ENCODE assay signal across 8 cellular contexts in genomic region chr21:9786092-9786491, GRCh38.
A peak's percentile ranks its signal among the peaks of the same experiment; 100 is the strongest.
DNase-seq lines count a peak whose midpoint lies in the region; ATAC-seq, FAIRE-seq and TF ChIP-seq lines count a peak whose summit lies in the region.
"Not testable (repeated sequence)": the region's sequence is repeated elsewhere in the genome, so short reads cannot be mapped to it uniquely, and the experiment has no call there.

No MANE protein-coding gene starts in this region.

- H3K4me3 Mint-ChIP-seq in activated CD4-positive, alpha-beta T cell treated with anti-CD3 and anti-CD28 coated beads, Interleukin-2, amount 10 ng/mL, durations not matched to agents 24 days and 14 days; osteocyte (ENCODE audit: unreplicated experiment); stimulated activated effector memory CD8-positive, alpha-beta T cell treated with anti-CD3 and anti-CD28 coated beads, Interleukin-12 subunit alpha, Interleukin-12 subunit beta, amount 100 ng/mL, for 72 hours: not testable (repeated sequence)

- not testable (repeated sequence) for H3K36me3 Mint-ChIP-seq in activated CD4-positive, alpha-beta T cell treated with anti-CD3 and anti-CD28 coated beads, Interleukin-2, amount 10 ng/mL, durations not matched to agents 24 days and 14 days (ENCODE audit: low read depth); osteocyte (ENCODE audit: unreplicated experiment); stimulated activated effector memory CD8-positive, alpha-beta T cell treated with anti-CD3 and anti-CD28 coated beads, Interleukin-12 subunit alpha, Interleukin-12 subunit beta, amount 100 ng/mL, for 72 hours

- H3K9me2 ChIP-seq in Karpas-422 (replicated peaks; ENCODE audit: insufficient read depth, low read length), result not testable (repeated sequence)

- H3K4me1 Mint-ChIP-seq in activated CD4-positive, alpha-beta T cell treated with anti-CD3 and anti-CD28 coated beads, Interleukin-2, amount 10 ng/mL, durations not matched to agents 24 days and 14 days; osteocyte (ENCODE audit: unreplicated experiment); stimulated activated effector memory CD8-positive, alpha-beta T cell treated with anti-CD3 and anti-CD28 coated beads, Interleukin-12 subunit alpha, Interleukin-12 subunit beta, amount 100 ng/mL, for 72 hours: not testable (repeated sequence)

- not testable (repeated sequence) for H3K27ac ChIP-seq in Karpas-422 (ENCODE audit: low read length); K562 (ENCODE audit: extremely low read depth, low read depth, low read length); esophagus muscularis mucosa (replicated peaks in 1 of 4); lung (ENCODE audit: low read depth in 1 of 2, low read length in 1 of 2)

- H4K20me1 ChIP-seq in Karpas-422 (ENCODE audit: insufficient read depth, low read depth, low read length); K562 (replicated peaks; ENCODE audit: control insufficient read depth, insufficient read depth, low read length): not testable (repeated sequence)

- 14% methylated on average over 7 of the region's 7 CpGs for WGBS in K562 (ENCODE audit: insufficient coverage, low coverage, missing lambda C conversion rate)
- 50% methylated on average over 7 of the region's 7 CpGs for WGBS in esophagus muscularis mucosa
- WGBS in lung, 2 donors, result 45 to 56% methylated on average over 7 of the region's 7 CpGs

- DNase-seq in Karpas-422, result peak; percentile 24
- DNase-seq in activated CD4-positive, alpha-beta T cell treated with anti-CD3 and anti-CD28 coated beads, Interleukin-2, amount 10 ng/mL, durations not matched to agents 24 days and 14 days, result peak; percentile 45
- not testable (repeated sequence) for DNase-seq in K562 (ENCODE audit: extremely low read depth in 1 of 4, low spot score in 3 of 4); stimulated activated effector memory CD8-positive, alpha-beta T cell treated with anti-CD3 and anti-CD28 coated beads, Interleukin-12 subunit alpha, Interleukin-12 subunit beta, amount 100 ng/mL, for 72 hours (ENCODE audit: low spot score in 2 of 2)
- peak; percentile 92 for DNase-seq in esophagus muscularis mucosa (ENCODE audit: extremely low spot score)
- peak; percentile 28 for DNase-seq in lung (ENCODE audit: low spot score)
- DNase-seq in mesenteric fat pad (ENCODE audit: low spot score), result peak; percentile 88
- peak; percentile 85 for DNase-seq in osteocyte (ENCODE audit: extremely low spot score, unreplicated experiment)

- H3K79me2 ChIP-seq in Karpas-422 (ENCODE audit: low read length); K562 (ENCODE audit: control insufficient read depth, insufficient read depth, low read length): not testable (repeated sequence)

- H3K27me3 ChIP-seq in Karpas-422 (ENCODE audit: low read length); K562 (ENCODE audit: control insufficient read depth in 2 of 2, insufficient read depth in 2 of 2, low read length in 2 of 2); lung (ENCODE audit: control insufficient read depth, insufficient read depth): not testable (repeated sequence)
- H3K27me3 ChIP-seq in esophagus muscularis mucosa, result peaks cover 0 to 56% (median 0%) of the 10 kb centered on the region in 4 donors

- FAIRE-seq in K562 (lab: Jason Lieb, UNC), result not testable (repeated sequence)

- H3K9me3 Mint-ChIP-seq in activated CD4-positive, alpha-beta T cell treated with anti-CD3 and anti-CD28 coated beads, Interleukin-2, amount 10 ng/mL, durations not matched to agents 24 days and 14 days, result peaks cover 54% of the 10 kb centered on the region
- peaks cover 73% of the 10 kb centered on the region for H3K9me3 Mint-ChIP-seq in osteocyte (ENCODE audit: unreplicated experiment)
- H3K9me3 Mint-ChIP-seq in stimulated activated effector memory CD8-positive, alpha-beta T cell treated with anti-CD3 and anti-CD28 coated beads, Interleukin-12 subunit alpha, Interleukin-12 subunit beta, amount 100 ng/mL, for 72 hours, result peaks cover 33% of the 10 kb centered on the region

- BruUV-seq in K562 (replicated peaks; lab: Mats Ljungman, UMichigan), result not testable (repeated sequence)

- TF ChIP-seq RAD21 in K562 (CRISPR knock-in tag; conservative IDR thresholded peaks at IDR 0.05 in 1 of 2, IDR thresholded peaks at IDR 0.05 in 1 of 2), result not testable (repeated sequence)

- ATAC-seq in K562, result peak; percentile 9; the same call in 1 of the 3 replicates
- not testable (repeated sequence) for ATAC-seq in lung (ENCODE audit: insufficient read depth, low FRiP score)
- peak; percentile 5 for ATAC-seq in stimulated activated effector memory CD8-positive, alpha-beta T cell treated with anti-CD3 and anti-CD28 coated beads, Interleukin-12 subunit alpha, Interleukin-12 subunit beta, amount 100 ng/mL, for 72 hours

- H3K27ac Mint-ChIP-seq in activated CD4-positive, alpha-beta T cell treated with anti-CD3 and anti-CD28 coated beads, Interleukin-2, amount 10 ng/mL, durations not matched to agents 24 days and 14 days; osteocyte (ENCODE audit: unreplicated experiment); stimulated activated effector memory CD8-positive, alpha-beta T cell treated with anti-CD3 and anti-CD28 coated beads, Interleukin-12 subunit alpha, Interleukin-12 subunit beta, amount 100 ng/mL, for 72 hours: not testable (repeated sequence)

- not testable (repeated sequence) for H2AFZ ChIP-seq in Karpas-422 (ENCODE audit: low read length); K562 (ENCODE audit: low read depth, low read length)

- not testable (repeated sequence) for H3K4me1 ChIP-seq in Karpas-422 (ENCODE audit: low read length); K562 (replicated peaks in 1 of 2; ENCODE audit: control insufficient read depth in 2 of 2, insufficient read depth in 2 of 2, low read length in 2 of 2); esophagus muscularis mucosa; lung (ENCODE audit: control insufficient read depth in 2 of 2, insufficient read depth in 2 of 2, low read length in 2 of 2)

- not testable (repeated sequence) for H3K9me1 ChIP-seq in K562 (ENCODE audit: control insufficient read depth, insufficient read depth, low read length)

- not testable (repeated sequence) for H3K4me3 ChIP-seq in Karpas-422 (ENCODE audit: low read length); K562; esophagus muscularis mucosa; lung

- TF ChIP-seq EP300 in K562 (IDR thresholded peaks at IDR 0.05; ENCODE audit: low read length); esophagus muscularis mucosa (IDR thresholded peaks at IDR 0.05): not testable (repeated sequence)

- not testable (repeated sequence) for H3K36me3 ChIP-seq in Karpas-422 (ENCODE audit: insufficient read depth, low read length); K562 (ENCODE audit: control insufficient read depth, insufficient read depth, low read length); esophagus muscularis mucosa; lung (ENCODE audit: control insufficient read depth in 2 of 2, insufficient read depth in 2 of 2, low read length in 2 of 2)

- in situ Hi-C loops in K562 (cut with MboI), result not testable (repeated sequence)

- not testable (repeated sequence) for H3K4me2 ChIP-seq in Karpas-422 (ENCODE audit: low read depth, low read length, poor library complexity, severe bottlenecking); K562 (ENCODE audit: insufficient read depth, low read length)

- not testable (repeated sequence) for H3K9ac ChIP-seq in Karpas-422 (ENCODE audit: low read length); K562 (ENCODE audit: insufficient read depth in 1 of 2, low read depth in 2 of 2, low read length in 2 of 2)

- not testable (repeated sequence) for H3K27me3 Mint-ChIP-seq in activated CD4-positive, alpha-beta T cell treated with anti-CD3 and anti-CD28 coated beads, Interleukin-2, amount 10 ng/mL, durations not matched to agents 24 days and 14 days; osteocyte (ENCODE audit: unreplicated experiment)

- TF ChIP-seq CTCF in K562 (IDR thresholded peaks at IDR 0.05 in 2 of 3, conservative IDR thresholded peaks at IDR 0.05 in 1 of 3; ENCODE audit: insufficient read depth in 2 of 3, low read depth in 1 of 3, low read length in 3 of 3); esophagus muscularis mucosa (IDR thresholded peaks at IDR 0.05); lung (IDR thresholded peaks at IDR 0.05; ENCODE audit: control extremely low read depth, extremely low read depth); osteocyte (IDR thresholded peaks at IDR 0.05): not testable (repeated sequence)

- peaks cover 40% of the 10 kb centered on the region for H3K9me3 ChIP-seq in Karpas-422 (ENCODE audit: low read length)
- H3K9me3 ChIP-seq in K562 (replicated peaks; ENCODE audit: control insufficient read depth, insufficient read depth, low read depth, low read length); esophagus muscularis mucosa; lung (ENCODE audit: control insufficient read depth in 2 of 2, insufficient read depth in 1 of 2, low read length in 1 of 2): not testable (repeated sequence)

- CTCF ChIA-PET in K562 (lab: Yijun Ruan, JAX; ENCODE audit: low intra/inter-chr PET ratio), result not testable (repeated sequence)

- not testable (repeated sequence) for TF ChIP-seq POLR2A in K562 (conservative IDR thresholded peaks at IDR 0.05); esophagus muscularis mucosa (IDR thresholded peaks at IDR 0.05; ENCODE audit: low read depth)

- intact Hi-C loops in activated CD4-positive, alpha-beta T cell treated with anti-CD3 and anti-CD28 coated beads, Interleukin-2, amount 10 ng/mL, durations not matched to agents 24 days and 14 days (cut with micrococcal nuclease); K562 (cut with micrococcal nuclease); esophagus muscularis mucosa (cut with DNase I): not testable (repeated sequence)

- POLR2A ChIA-PET in K562 (lab: Yijun Ruan, JAX), result not testable (repeated sequence)
